ENCODE assay signal across 8 cellular contexts in the genomic region with DNA sequence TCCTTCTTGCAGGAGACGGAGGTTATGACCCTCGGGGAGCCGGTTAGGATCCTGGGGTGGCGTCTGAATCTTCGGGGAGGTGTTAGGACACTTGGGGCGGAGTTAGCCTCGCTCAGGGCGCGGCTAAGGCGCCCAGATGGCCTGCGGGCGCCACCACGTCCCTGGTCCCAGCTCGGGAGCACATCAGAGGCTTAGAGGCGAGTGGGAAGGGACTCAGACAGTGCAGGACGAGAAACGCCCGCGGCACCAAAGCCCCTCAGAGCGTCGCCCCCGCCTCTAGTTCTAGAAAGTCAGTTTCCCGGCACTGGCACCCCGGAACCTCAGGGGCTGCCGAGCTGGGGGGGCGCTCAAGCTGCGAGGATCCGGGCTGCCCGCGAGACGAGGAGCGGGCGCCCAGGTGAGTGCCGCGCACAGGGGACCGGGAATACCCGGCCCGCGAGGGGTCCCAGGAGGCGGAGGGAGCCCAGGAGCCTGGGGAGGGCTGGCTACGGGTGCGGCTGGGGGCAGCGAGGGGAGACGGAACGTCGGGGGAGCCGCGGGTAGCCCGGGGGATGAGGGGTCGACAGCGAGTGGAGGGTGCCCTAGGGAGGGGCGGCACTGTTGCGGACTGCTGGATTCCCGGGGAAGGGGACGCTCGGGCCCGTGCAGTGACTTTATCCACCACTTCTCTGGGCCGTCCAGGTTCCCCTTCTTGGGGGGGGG. TPM values are rescaled to one million over a fixed set of nuclear protein-coding genes. Genes with fewer than 3 reads are reported as not detected.
DNase-seq lines count a peak whose midpoint lies in the region; ATAC-seq, FAIRE-seq and TF ChIP-seq lines count a peak whose summit lies in the region.

A gene (plus strand): TSS at position 153 of the 702 bp plus-strand sequence.

- H3K14ac ChIP-seq in mesenchymal stem cell (ENCODE audit: low read length in 2 of 2): no peak within 1 kb of the TSS

- CTCF ChIA-PET in MCF 10A (lab: Yijun Ruan, JAX): interaction anchor here (2.7 kb wide), 1 partner anchor 21 kb away, joined by 15 read pairs; no protein-coding TSS in a partner anchor
- CTCF ChIA-PET in PC-9 (lab: Charles Lee): interaction anchor here (0.5 kb wide), 1 partner anchor 42 kb away, joined by 4 read pairs; no protein-coding TSS in a partner anchor

- peak within 1 kb of the TSS; percentile 23 for H2BK15ac ChIP-seq in mesenchymal stem cell (ENCODE audit: low read depth, poor library complexity, severe bottlenecking)

- 6% methylated on average over 58 of the region's 58 CpGs for WGBS in mesenchymal stem cell
- 2% methylated on average over 56 to 58 of the region's 58 CpGs for WGBS in aorta, 2 donors

- no peak within 1 kb of the TSS for H2AK5ac ChIP-seq in mesenchymal stem cell (ENCODE audit: low read length, severe bottlenecking)

- POLR2A ChIA-PET in MCF 10A (lab: Yijun Ruan, JAX): no interaction called here
- POLR2A ChIA-PET in activated naive CD8-positive, alpha-beta T cell treated with anti-CD3 and anti-CD28 coated beads, Interleukin-2, amount 10 ng/mL, durations not matched to agents 7 days and 5 days (lab: Charles Lee): no interaction called here
- POLR2A ChIA-PET in PC-9 (lab: Charles Lee; ENCODE audit: unreplicated experiment): no interaction called here

- peak; percentile 54 for ATAC-seq in activated naive CD8-positive, alpha-beta T cell treated with anti-CD3 and anti-CD28 coated beads, Interleukin-2, amount 10 ng/mL, durations not matched to agents 7 days and 5 days (ENCODE audit: low read depth)
- peak; percentile 70 for ATAC-seq in aorta (ENCODE audit: low FRiP score)

- no peak within 1 kb of the TSS for H2BK120ac ChIP-seq in mesenchymal stem cell (ENCODE audit: low read depth, low read length)

- no peak for TF ChIP-seq POLR2A in breast epithelium (IDR thresholded peaks at IDR 0.05)

- H3K18ac ChIP-seq in mesenchymal stem cell (ENCODE audit: low read depth in 1 of 2, low read length in 2 of 2): no peak within 1 kb of the TSS

- H3K23ac ChIP-seq in mesenchymal stem cell (ENCODE audit: low read length in 2 of 2): peak within 1 kb of the TSS in 1 of 2 experiments; percentile 96

- H3K9me3 ChIP-seq in breast epithelium (no peaks in the 10 kb centered on the region), mesenchymal stem cell (ENCODE audit: control insufficient read depth, low read length) (no peaks in the 10 kb centered on the region), aorta (ENCODE audit: control insufficient read depth, low read length) (peaks cover 1% of the 10 kb centered on the region), PC-9 (ENCODE audit: insufficient read depth, low read depth) (no peaks in the 10 kb centered on the region)

- H2AFZ ChIP-seq in mesenchymal stem cell (ENCODE audit: low read depth, low read length) (peak within 1 kb of the TSS; percentile 19), PC-9 (no peak within 1 kb of the TSS)

- H3K27me3 ChIP-seq in breast epithelium (peaks cover 3 to 49% of the 10 kb centered on the region in 2 donors), mesenchymal stem cell (ENCODE audit: control insufficient read depth in 1 of 2, insufficient read depth in 1 of 2, low read length in 2 of 2) (peaks cover 68 to 80% of the 10 kb centered on the region in 2 experiments), aorta (ENCODE audit: control insufficient read depth in 1 of 2, insufficient read depth in 2 of 2, low read length in 1 of 2) (no peaks in the 10 kb centered on the region), PC-9 (ENCODE audit: insufficient read depth, low read depth) (peaks cover 80% of the 10 kb centered on the region)

- H3K36me3 ChIP-seq in breast epithelium (no peaks in the 10 kb centered on the region), mesenchymal stem cell (ENCODE audit: control insufficient read depth in 1 of 2, insufficient read depth in 2 of 2, low read depth in 1 of 2, low read length in 2 of 2) (peaks cover 0 to 3% of the 10 kb centered on the region in 2 experiments), aorta (ENCODE audit: control insufficient read depth in 1 of 2, insufficient read depth in 2 of 2, low read length in 1 of 2) (no peaks in the 10 kb centered on the region), PC-9 (ENCODE audit: low read depth) (no peaks in the 10 kb centered on the region)

- no TSS peak for BruUV-seq in MCF 10A (replicated peaks; lab: Mats Ljungman, UMichigan)
- no TSS peak for BruUV-seq in PC-9 (replicated peaks; lab: Mats Ljungman, UMichigan)

- H4K91ac ChIP-seq in mesenchymal stem cell (ENCODE audit: low read length): no peak within 1 kb of the TSS

- no peak within 1 kb of the TSS for H3K4ac ChIP-seq in mesenchymal stem cell (ENCODE audit: low read depth in 1 of 2, low read length in 2 of 2)

- no peaks in the 10 kb centered on the region; the same call in 1 of the 2 replicates for H4K20me1 ChIP-seq in PC-9 (ENCODE audit: insufficient read depth)

- H3K4me1 Mint-ChIP-seq in MCF 10A (ENCODE audit: insufficient read depth, unreplicated experiment): no peaks in the 10 kb centered on the region
- H3K4me1 Mint-ChIP-seq in activated naive CD8-positive, alpha-beta T cell treated with anti-CD3 and anti-CD28 coated beads, Interleukin-2, amount 10 ng/mL, durations not matched to agents 7 days and 5 days: peaks cover 15% of the 10 kb centered on the region

- intact Hi-C loops in breast epithelium (cut with DNase I; ENCODE audit: low total_unique reads) (no loop called here), MCF 10A (cut with micrococcal nuclease) (no loop called here), aorta (cut with DNase I) (no loop called here), PC-9 (cut with micrococcal nuclease; ENCODE audit: unreplicated experiment) (no loop called here)

- DNase-seq in breast epithelium (ENCODE audit: low spot score in 2 of 2): no peak
- DNase-seq in MCF 10A (ENCODE audit: unreplicated experiment): no peak
- DNase-seq in activated naive CD8-positive, alpha-beta T cell treated with anti-CD3 and anti-CD28 coated beads, Interleukin-2, amount 10 ng/mL, durations not matched to agents 7 days and 5 days: peak; percentile 36
- no peak for DNase-seq in mesenchymal stem cell
- DNase-seq in aorta: peak; percentile 72 to 78
- no peak for DNase-seq in NCI-H1417 (lab: John Stamatoyannopoulos, UW)
- no peak for DNase-seq in HTR-8/SVneo (ENCODE audit: insufficient read length, low spot score)
- no peak for DNase-seq in PC-9

- H4K8ac ChIP-seq in mesenchymal stem cell (ENCODE audit: low read length): no peak within 1 kb of the TSS

- H3K79me2 ChIP-seq in PC-9 (ENCODE audit: low read depth): no peaks in the 10 kb centered on the region

- FAIRE-seq in HTR-8/SVneo (lab: Jason Lieb, UNC): no peak

- H3K27me3 Mint-ChIP-seq in MCF 10A (ENCODE audit: insufficient read depth, unreplicated experiment): peaks cover 66% of the 10 kb centered on the region
- peaks cover 73% of the 10 kb centered on the region for H3K27me3 Mint-ChIP-seq in activated naive CD8-positive, alpha-beta T cell treated with anti-CD3 and anti-CD28 coated beads, Interleukin-2, amount 10 ng/mL, durations not matched to agents 7 days and 5 days

- no peak within 1 kb of the TSS for H2BK12ac ChIP-seq in mesenchymal stem cell (ENCODE audit: low read length in 2 of 2)

- no peaks in the 10 kb centered on the region for H3K36me3 Mint-ChIP-seq in MCF 10A (ENCODE audit: insufficient read depth, unreplicated experiment)
- H3K36me3 Mint-ChIP-seq in activated naive CD8-positive, alpha-beta T cell treated with anti-CD3 and anti-CD28 coated beads, Interleukin-2, amount 10 ng/mL, durations not matched to agents 7 days and 5 days: no peaks in the 10 kb centered on the region

- H3K9me2 ChIP-seq in PC-9 (ENCODE audit: insufficient read depth): no peaks in the 10 kb centered on the region

- H3K4me2 ChIP-seq in mesenchymal stem cell (ENCODE audit: low read length, poor library complexity, severe bottlenecking) (no peak within 1 kb of the TSS), PC-9 (no peak within 1 kb of the TSS)

- no peak within 1 kb of the TSS for H3K4me3 Mint-ChIP-seq in MCF 10A (ENCODE audit: unreplicated experiment)
- H3K4me3 Mint-ChIP-seq in activated naive CD8-positive, alpha-beta T cell treated with anti-CD3 and anti-CD28 coated beads, Interleukin-2, amount 10 ng/mL, durations not matched to agents 7 days and 5 days: peak within 1 kb of the TSS; percentile 54

- H3K4me3 ChIP-seq in breast epithelium: peak within 1 kb of the TSS; percentile 18 to 60 (median 52)
- H3K4me3 ChIP-seq in mesenchymal stem cell (ENCODE audit: insufficient read depth in 1 of 2, low read depth in 1 of 2, low read length in 2 of 2): no peak within 1 kb of the TSS
- H3K4me3 ChIP-seq in aorta (ENCODE audit: low read length in 2 of 2): no peak within 1 kb of the TSS
- H3K4me3 ChIP-seq in PC-9: no peak within 1 kb of the TSS

- H2BK5ac ChIP-seq in mesenchymal stem cell (ENCODE audit: low read depth, low read length, poor library complexity, severe bottlenecking): peak within 1 kb of the TSS; percentile 21

- no peaks in the 10 kb centered on the region for H3K9me3 Mint-ChIP-seq in MCF 10A (ENCODE audit: unreplicated experiment)
- no peaks in the 10 kb centered on the region for H3K9me3 Mint-ChIP-seq in activated naive CD8-positive, alpha-beta T cell treated with anti-CD3 and anti-CD28 coated beads, Interleukin-2, amount 10 ng/mL, durations not matched to agents 7 days and 5 days

- no peak within 1 kb of the TSS for H3K9ac ChIP-seq in mesenchymal stem cell (ENCODE audit: low read length)

- no peak within 1 kb of the TSS for H3K27ac ChIP-seq in breast epithelium
- H3K27ac ChIP-seq in mesenchymal stem cell (ENCODE audit: low read length, poor library complexity, severe bottlenecking): no peak within 1 kb of the TSS
- H3K27ac ChIP-seq in aorta (ENCODE audit: low read depth in 1 of 2, low read length in 2 of 2): no peak within 1 kb of the TSS
- H3K27ac ChIP-seq in PC-9: no peak within 1 kb of the TSS

- no peaks in the 10 kb centered on the region for H3F3A ChIP-seq in PC-9 (ENCODE audit: insufficient read depth, low read depth)

- no peak for TF ChIP-seq CTCF in breast epithelium (IDR thresholded peaks at IDR 0.05)
- no peak for TF ChIP-seq CTCF in MCF 10A (IDR thresholded peaks at IDR 0.05; ENCODE audit: unreplicated experiment)
- no peak for TF ChIP-seq CTCF in PC-9 (conservative IDR thresholded peaks at IDR 0.05)

- no peaks in the 10 kb centered on the region for H3K79me1 ChIP-seq in mesenchymal stem cell (replicated peaks; ENCODE audit: low read length, poor library complexity, severe bottlenecking)

- H3K27ac Mint-ChIP-seq in MCF 10A (ENCODE audit: low read depth, unreplicated experiment): no peak within 1 kb of the TSS
- no peak within 1 kb of the TSS for H3K27ac Mint-ChIP-seq in activated naive CD8-positive, alpha-beta T cell treated with anti-CD3 and anti-CD28 coated beads, Interleukin-2, amount 10 ng/mL, durations not matched to agents 7 days and 5 days

- H3K4me1 ChIP-seq in breast epithelium (no peaks in the 10 kb centered on the region), mesenchymal stem cell (ENCODE audit: control insufficient read depth, insufficient read depth, low read depth, low read length) (peaks cover 8% of the 10 kb centered on the region), aorta (ENCODE audit: control insufficient read depth in 1 of 2, insufficient read depth in 2 of 2, low read length in 2 of 2) (no peaks in the 10 kb centered on the region), PC-9 (replicated peaks; ENCODE audit: insufficient read depth) (no peaks in the 10 kb centered on the region)

RNA-seq across cellular contexts. Expression of the gene that starts here (rescaled TPM):
- total RNA-seq in breast epithelium (10 to 100 TPM; 10.2 to 27.4 (median 16.0) TPM), MCF 10A (2022) (not detected in 2 replicates), aorta (10 to 100 TPM; 19.9 to 28.6 TPM), PC-9 (2021) (not detected in 2 replicates)
- under 1 TPM; 0.61 to 0.79 TPM for total RNA-seq in activated naive CD8-positive, alpha-beta T cell treated with anti-CD3 and anti-CD28 coated beads, Interleukin-2, amount 10 ng/mL, durations not matched to agents 7 days and 5 days
- polyA plus RNA-seq in mesenchymal stem cell (2013, experiment 1 of 2): not detected
- polyA plus RNA-seq in mesenchymal stem cell (2013, experiment 2 of 2): 0.03 TPM
- polyA plus RNA-seq in aorta: 10 to 100 TPM in 1 of 2 donors, 1 to 10 TPM in 1; 4.0 to 20.7 TPM

Comparison
In these comparisons a context has a peak if more than half of its experiments do, and no peak if none do; other contexts are left out.
1. RNA of the gene that starts here (total RNA-seq): 19.9 to 28.6 TPM in aorta and 10.2 to 27.4 TPM in breast epithelium; 0.61 to 0.79 TPM in activated naive CD8-positive, alpha-beta T cell treated with anti-CD3 and anti-CD28 coated beads, Interleukin-2, amount 10 ng/mL, durations not matched to agents 7 days and 5 days, not detected in MCF 10A and not detected in PC-9; every median in the first group is over 4 times any median in the second.
2. Peak in DNase-seq and ATAC-seq in activated naive CD8-positive, alpha-beta T cell treated with anti-CD3 and anti-CD28 coated beads, Interleukin-2, amount 10 ng/mL, durations not matched to agents 7 days and 5 days; RNA of the gene not detected or under 1 TPM.
3. DNase-seq: peak in aorta (2 of 2); none in breast epithelium (0 of 2), MCF 10A (single experiment), mesenchymal stem cell (single experiment), NCI-H1417 (0 of 3), HTR-8/SVneo (single experiment) and PC-9 (0 of 2).
4. H3K4me3 ChIP-seq: peak in breast epithelium (3 of 3); none in mesenchymal stem cell (0 of 2), aorta (0 of 2) and PC-9 (single experiment).